8 cellular contexts compared by ENCODE assay signal in the genomic region with DNA sequence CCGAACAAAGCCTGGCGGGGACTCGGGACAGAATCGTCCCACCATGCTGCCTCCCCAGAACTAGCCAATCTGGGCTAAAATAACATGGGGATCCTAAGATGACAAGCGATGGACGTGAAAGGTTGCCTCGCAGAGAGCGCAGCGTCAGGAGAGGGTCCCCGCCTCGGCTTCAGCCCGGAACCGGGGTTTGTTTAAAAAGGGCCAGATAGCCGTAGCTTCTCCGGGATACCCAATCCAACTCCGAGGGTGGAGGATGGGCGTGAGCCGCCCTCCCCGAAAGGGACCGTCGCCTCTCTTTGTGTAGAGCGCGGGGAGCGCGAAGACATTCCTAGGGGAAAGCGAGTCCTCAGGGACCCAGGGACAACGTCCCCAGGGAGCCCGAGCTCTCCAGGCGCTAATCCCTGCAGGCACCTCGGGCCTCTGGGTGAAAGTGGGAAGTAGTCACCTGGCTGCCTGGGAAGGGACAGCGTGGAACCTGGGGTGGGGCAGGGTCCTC. TPM values are rescaled to one million over a fixed set of nuclear protein-coding genes. Genes with fewer than 3 reads are reported as not detected.
DNase-seq lines count a peak whose midpoint lies in the region; ATAC-seq and TF ChIP-seq lines count a peak whose summit lies in the region.

No MANE protein-coding gene starts in this region.

- intact Hi-C loops in left ventricle myocardium superior (cut with micrococcal nuclease) = loop anchor here (10.0 kb wide), 1 partner anchor 529 kb away; no protein-coding TSS in a partner anchor
- intact Hi-C loops in Right ventricle myocardium superior (cut with DNase I) = no loop called here
- intact Hi-C loops in sciatic nerve (cut with DNase I) = no loop called here

- ATAC-seq in left ventricle myocardium superior (no peak), Right ventricle myocardium superior (ENCODE audit: poor library complexity) (no peak), SK-N-SH treated with all-trans-retinoic acid at 6 μM for 48 hours (peak; percentile 27), sciatic nerve (peak; percentile 24), HG03378 (IDR thresholded peaks at IDR 0.05; ENCODE audit: unreplicated experiment) (no peak), HG02840 (IDR thresholded peaks at IDR 0.05; ENCODE audit: low FRiP score, unreplicated experiment) (no peak)

- peak; percentile 28 for DNase-seq in left ventricle myocardium superior
- no peak for DNase-seq in Right ventricle myocardium superior
- peak; percentile 37 for DNase-seq in glomerular visceral epithelial cell (ENCODE audit: extremely low spot score)
- no peak for DNase-seq in sciatic nerve (ENCODE audit: low spot score)
- no peak for DNase-seq in inferior parietal cortex (ENCODE audit: extremely low spot score)

TF ChIP-seq in SK-N-SH treated with all-trans-retinoic acid at 6 μM for 48 hours, 23 proteins besides CTCF, POLR2A, EP300 and RAD21:
- TF ChIP-seq ARNTL (CRISPR knock-in tag; IDR thresholded peaks at IDR 0.05; ENCODE audit: borderline replicate concordance, low read depth) = no peak
- TF ChIP-seq, protein P1, sequence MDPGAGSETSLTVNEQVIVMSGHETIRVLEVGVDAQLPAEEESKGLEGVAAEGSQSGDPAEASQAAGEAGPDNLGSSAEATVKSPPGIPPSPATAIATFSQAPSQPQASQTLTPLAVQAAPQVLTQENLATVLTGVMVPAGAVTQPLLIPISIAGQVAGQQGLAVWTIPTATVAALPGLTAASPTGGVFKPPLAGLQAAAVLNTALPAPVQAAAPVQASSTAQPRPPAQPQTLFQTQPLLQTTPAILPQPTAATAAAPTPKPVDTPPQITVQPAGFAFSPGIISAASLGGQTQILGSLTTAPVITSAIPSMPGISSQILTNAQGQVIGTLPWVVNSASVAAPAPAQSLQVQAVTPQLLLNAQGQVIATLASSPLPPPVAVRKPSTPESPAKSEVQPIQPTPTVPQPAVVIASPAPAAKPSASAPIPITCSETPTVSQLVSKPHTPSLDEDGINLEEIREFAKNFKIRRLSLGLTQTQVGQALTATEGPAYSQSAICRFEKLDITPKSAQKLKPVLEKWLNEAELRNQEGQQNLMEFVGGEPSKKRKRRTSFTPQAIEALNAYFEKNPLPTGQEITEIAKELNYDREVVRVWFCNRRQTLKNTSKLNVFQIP (CRISPR knock-in tag; IDR thresholded peaks at IDR 0.05; ENCODE audit: borderline replicate concordance, low read depth) = no peak
- no peak for TF ChIP-seq ZC3H10 (CRISPR knock-in tag; IDR thresholded peaks at IDR 0.05)
- TF ChIP-seq ISL1 (CRISPR knock-in tag; IDR thresholded peaks at IDR 0.05) = no peak
- TF ChIP-seq ZNF565 (CRISPR knock-in tag; conservative IDR thresholded peaks at IDR 0.05; ENCODE audit: low read depth) = no peak
- TF ChIP-seq ZFP3 (CRISPR knock-in tag; IDR thresholded peaks at IDR 0.05) = no peak

RNA-seq across cellular contexts. Expression of a gene that starts 0.6 kb away (rescaled TPM):
- total RNA-seq in left ventricle myocardium superior (0.99 TPM), Right ventricle myocardium superior (0.75 TPM), sciatic nerve (3.3 TPM)

RNA-seq across cellular contexts. Expression of a gene that starts 54.1 kb away (rescaled TPM):
- total RNA-seq in left ventricle myocardium superior (37.3 TPM), Right ventricle myocardium superior (39.1 TPM), sciatic nerve (16.0 TPM)

Comparison
In these comparisons a context has a peak if more than half of its experiments do, and no peak if none do; other contexts are left out.
1. DNase-seq: peak in left ventricle myocardium superior (single experiment) and glomerular visceral epithelial cell (single experiment); none in Right ventricle myocardium superior (single experiment), sciatic nerve (single experiment) and inferior parietal cortex (single experiment).
2. ATAC-seq: peak in SK-N-SH treated with all-trans-retinoic acid at 6 μM for 48 hours (single experiment) and sciatic nerve (single experiment); none in left ventricle myocardium superior (single experiment), Right ventricle myocardium superior (single experiment), HG03378 (single experiment) and HG02840 (single experiment).